8 cellular contexts compared by ENCODE assay signal in genomic region chr18:6056171-6056932, GRCh38.
DNase-seq lines count a peak whose midpoint lies in the region; ATAC-seq and TF ChIP-seq lines count a peak whose summit lies in the region.

No MANE protein-coding gene starts in this region.

- no peaks in the 10 kb centered on the region for H3K27me3 ChIP-seq in heart left ventricle
- no peaks in the 10 kb centered on the region for H3K27me3 ChIP-seq in upper lobe of right lung

- ATAC-seq in heart left ventricle (peak in 1 of 4 donors; percentile 20), Right ventricle myocardium inferior (no peak), upper lobe of right lung (peak; percentile 44), GM21526 (IDR thresholded peaks at IDR 0.05; ENCODE audit: low FRiP score, unreplicated experiment) (no peak)

- TF ChIP-seq POLR2A in heart left ventricle (IDR thresholded peaks at IDR 0.05): no peak

- H3K27me3 Mint-ChIP-seq in activated T-helper 2 cell treated with anti-CD3 and anti-CD28 coated beads, Interferon-gamma antibody, Interleukin-2, Interleukin-4, amounts not matched to agents 10 μg/mL and 5 μg/mL and 100 μg/mL, durations not matched to agents 14 hours and 24 hours and 36 hours (ENCODE audit: low read depth): no peaks in the 10 kb centered on the region

- WGBS in heart left ventricle, 4 donors: 63 to 70% (median 67%) methylated on average over 7 of the region's 7 CpGs

- DNase-seq in heart left ventricle (no peak), Right ventricle myocardium inferior (ENCODE audit: missing footprints) (no peak), M059J (ENCODE audit: low read depth) (peak; percentile 73), fibroblast of peridontal ligament (ENCODE audit: extremely low read depth) (peak; percentile 46), upper lobe of right lung (no peak), NCI-H1048 (lab: John Stamatoyannopoulos, UW) (no peak)
- DNase-seq in activated T-helper 2 cell treated with anti-CD3 and anti-CD28 coated beads, Interferon-gamma antibody, Interleukin-2, Interleukin-4, amounts not matched to agents 10 μg/mL and 5 μg/mL and 100 μg/mL, durations not matched to agents 14 hours and 24 hours and 36 hours (ENCODE audit: low spot score): no peak

- H3K36me3 ChIP-seq in heart left ventricle (no peaks in the 10 kb centered on the region), upper lobe of right lung (no peaks in the 10 kb centered on the region)

- H3K4me3 Mint-ChIP-seq in activated T-helper 2 cell treated with anti-CD3 and anti-CD28 coated beads, Interferon-gamma antibody, Interleukin-2, Interleukin-4, amounts not matched to agents 10 μg/mL and 5 μg/mL and 100 μg/mL, durations not matched to agents 14 hours and 24 hours and 36 hours (ENCODE audit: low read depth): no peak overlapping the region

- H3K27ac ChIP-seq in heart left ventricle (peak overlapping the region in 8 of 12 donors; percentile 19 to 67 (median 36)), upper lobe of right lung (no peak overlapping the region)

- intact Hi-C loops in heart left ventricle (cut with DNase I): loop anchor here in 2 of 10 donors (5.0 to 10.0 kb wide), 4 partner anchors 66 to 162 kb away; partner anchors contain the start of gene TMEM200C (in 1 of the 2)
- intact Hi-C loops in Right ventricle myocardium inferior (cut with DNase I): loop anchor here (5.0 kb wide), 2 partner anchors 66 to 74 kb away; no protein-coding TSS in a partner anchor
- intact Hi-C loops in upper lobe of right lung (cut with DNase I): no loop called here
- intact Hi-C loops in activated T-helper 2 cell treated with anti-CD3 and anti-CD28 coated beads, Interferon-gamma antibody, Interleukin-2, Interleukin-4, amounts not matched to agents 10 μg/mL and 5 μg/mL and 100 μg/mL, durations not matched to agents 14 hours and 24 hours and 36 hours (cut with micrococcal nuclease): loop anchor here (2.0 kb wide), 1 partner anchor 52 kb away; no protein-coding TSS in a partner anchor

- H3K4me1 ChIP-seq in heart left ventricle (peaks cover 0 to 43% (median 10%) of the 10 kb centered on the region in 12 donors), upper lobe of right lung (no peaks in the 10 kb centered on the region)

- peaks cover 10% of the 10 kb centered on the region for H3K4me1 Mint-ChIP-seq in activated T-helper 2 cell treated with anti-CD3 and anti-CD28 coated beads, Interferon-gamma antibody, Interleukin-2, Interleukin-4, amounts not matched to agents 10 μg/mL and 5 μg/mL and 100 μg/mL, durations not matched to agents 14 hours and 24 hours and 36 hours (ENCODE audit: low read depth)

- H3K9me3 ChIP-seq in heart left ventricle (no peaks in the 10 kb centered on the region), upper lobe of right lung (no peaks in the 10 kb centered on the region)

- no peaks in the 10 kb centered on the region for H3K9me3 Mint-ChIP-seq in activated T-helper 2 cell treated with anti-CD3 and anti-CD28 coated beads, Interferon-gamma antibody, Interleukin-2, Interleukin-4, amounts not matched to agents 10 μg/mL and 5 μg/mL and 100 μg/mL, durations not matched to agents 14 hours and 24 hours and 36 hours

- TF ChIP-seq CTCF in heart left ventricle (IDR thresholded peaks at IDR 0.05) (no peak), upper lobe of right lung (IDR thresholded peaks at IDR 0.05) (no peak)

- H3K36me3 Mint-ChIP-seq in activated T-helper 2 cell treated with anti-CD3 and anti-CD28 coated beads, Interferon-gamma antibody, Interleukin-2, Interleukin-4, amounts not matched to agents 10 μg/mL and 5 μg/mL and 100 μg/mL, durations not matched to agents 14 hours and 24 hours and 36 hours (ENCODE audit: low read depth): no peaks in the 10 kb centered on the region

- no peak overlapping the region for H3K27ac Mint-ChIP-seq in activated T-helper 2 cell treated with anti-CD3 and anti-CD28 coated beads, Interferon-gamma antibody, Interleukin-2, Interleukin-4, amounts not matched to agents 10 μg/mL and 5 μg/mL and 100 μg/mL, durations not matched to agents 14 hours and 24 hours and 36 hours

- H3K4me3 ChIP-seq in heart left ventricle (no peak overlapping the region), upper lobe of right lung (no peak overlapping the region)

Comparison
In these comparisons a context has a peak if more than half of its experiments do, and no peak if none do; other contexts are left out.
1. DNase-seq: peak in M059J (single experiment) and fibroblast of peridontal ligament (single experiment); none in heart left ventricle (0 of 5), Right ventricle myocardium inferior (single experiment), upper lobe of right lung (single experiment), activated T-helper 2 cell treated with anti-CD3 and anti-CD28 coated beads, Interferon-gamma antibody, Interleukin-2, Interleukin-4, amounts not matched to agents 10 μg/mL and 5 μg/mL and 100 μg/mL, durations not matched to agents 14 hours and 24 hours and 36 hours (single experiment) and NCI-H1048 (single experiment).